Comparison of ENCODE assay signal across 1 cellular context in genomic region chr16:28837672-28838557, GRCh38.
TF ChIP-seq lines count a peak whose summit lies in the region.

No MANE protein-coding gene starts in this region.

TF ChIP-seq in HepG2, 621 proteins besides CTCF, POLR2A, EP300 and RAD21 (continued from another document):
- TF ChIP-seq REST (IDR thresholded peaks at IDR 0.05; ENCODE audit: borderline replicate concordance in 1 of 2, low read depth in 1 of 2, low read length in 2 of 2) = no peak
